Comparison of ENCODE assay signal across 9 cellular contexts in genomic region chr9:124220551-124221451, GRCh38. TPM values are rescaled to one million over a fixed set of nuclear protein-coding genes. Genes with fewer than 3 reads are reported as not detected.
A peak's percentile ranks its signal among the peaks of the same experiment; 100 is the strongest.
DNase-seq lines count a peak whose midpoint lies in the region; ATAC-seq, FAIRE-seq and TF ChIP-seq lines count a peak whose summit lies in the region.
"Had no signal": no experiment of that assay in that cellular context is flagged by ENCODE, and none has a peak within 500 bp of the region (broad histone marks: within the 10 kb centered on the region; RNA-seq: fewer than 3 reads in every experiment).

No MANE protein-coding gene starts in this region.

- FAIRE-seq in RCC 7860 (lab: Jason Lieb, UNC): peak; percentile 51

- TF ChIP-seq EP300 in sigmoid colon (IDR thresholded peaks at IDR 0.05): no peak

- no peak overlapping the region for H3K27ac Mint-ChIP-seq in stimulated activated naive CD8-positive, alpha-beta T cell treated with anti-CD3 and anti-CD28 coated beads, Interleukin-15, amount 100 ng/mL, for 72 hours

- no peak for TF ChIP-seq CTCF in foreskin fibroblast (IDR thresholded peaks at IDR 0.05; ENCODE audit: low read depth, low read length)
- TF ChIP-seq CTCF in sigmoid colon (IDR thresholded peaks at IDR 0.05): no peak

- 30 to 63% methylated on average over 10 of the region's 10 CpGs for WGBS in sigmoid colon, 2 donors

- H3K27ac ChIP-seq in sigmoid colon: peak overlapping the region; percentile 9 to 53 (median 39)
- H3K27ac ChIP-seq: 22Rv1 had no signal

- no peaks in the 10 kb centered on the region for H3K9me3 Mint-ChIP-seq in stimulated activated naive CD8-positive, alpha-beta T cell treated with anti-CD3 and anti-CD28 coated beads, Interleukin-15, amount 100 ng/mL, for 72 hours

- intact Hi-C loops in sigmoid colon (cut with DNase I): no loop called here

- H3K27me3 ChIP-seq in sigmoid colon: no peaks in the 10 kb centered on the region

- ATAC-seq in stimulated activated naive CD8-positive, alpha-beta T cell treated with anti-CD3 and anti-CD28 coated beads, Interleukin-15, amount 100 ng/mL, for 72 hours: no peak
- no peak for ATAC-seq in GM18867 (IDR thresholded peaks at IDR 0.05; ENCODE audit: unreplicated experiment)

- no peak overlapping the region for H3K4me3 Mint-ChIP-seq in stimulated activated naive CD8-positive, alpha-beta T cell treated with anti-CD3 and anti-CD28 coated beads, Interleukin-15, amount 100 ng/mL, for 72 hours

- peaks cover 30% of the 10 kb centered on the region for H3K27me3 Mint-ChIP-seq in stimulated activated naive CD8-positive, alpha-beta T cell treated with anti-CD3 and anti-CD28 coated beads, Interleukin-15, amount 100 ng/mL, for 72 hours

- peaks cover 0 to 15% (median 14%) of the 10 kb centered on the region in 4 donors for H3K4me1 ChIP-seq in sigmoid colon

- H3K4me3 ChIP-seq in foreskin fibroblast (ENCODE audit: low read depth in 1 of 2, low read length in 2 of 2) (no peak overlapping the region), sigmoid colon (no peak overlapping the region)

- H3K36me3 ChIP-seq in sigmoid colon: no peaks in the 10 kb centered on the region

- no peaks in the 10 kb centered on the region for H3K9me3 ChIP-seq in sigmoid colon

- H3K4me1 Mint-ChIP-seq in stimulated activated naive CD8-positive, alpha-beta T cell treated with anti-CD3 and anti-CD28 coated beads, Interleukin-15, amount 100 ng/mL, for 72 hours: peaks cover 34% of the 10 kb centered on the region

- TF ChIP-seq POLR2A in sigmoid colon (IDR thresholded peaks at IDR 0.05): no peak

- DNase-seq in DMS153 (lab: John Stamatoyannopoulos, UW) (peak; percentile 72), DMS153 treated with DMSO at 0.1 percent for 48 hours (lab: John Stamatoyannopoulos, UW; ENCODE audit: unreplicated experiment) (no peak), RCC 7860 (ENCODE audit: low spot score) (peak; percentile 60), foreskin fibroblast (peak; percentile 61 to 77), sigmoid colon (peak; percentile 65), dedifferentiated amniotic fluid mesenchymal stem cell (ENCODE audit: extremely low spot score) (no peak)
- no peak for DNase-seq in stimulated activated naive CD8-positive, alpha-beta T cell treated with anti-CD3 and anti-CD28 coated beads, Interleukin-15, amount 100 ng/mL, for 72 hours

RNA-seq across cellular contexts. Expression of gene NEK6, which starts 36.9 kb away (rescaled TPM):
- 10 to 100 TPM in 2 of 4 donors, 1 to 10 TPM in 2; 8.2 to 24.1 (median 14.2) TPM for total RNA-seq in sigmoid colon
- polyA plus RNA-seq in sigmoid colon: 10 to 100 TPM; 13.8 to 36.2 (median 24.7) TPM

Comparison
In these comparisons a context has a peak if more than half of its experiments do, and no peak if none do; other contexts are left out.
1. DNase-seq: peak in DMS153 (single experiment), RCC 7860 (single experiment), foreskin fibroblast (2 of 2) and sigmoid colon (single experiment); none in DMS153 treated with DMSO at 0.1 percent for 48 hours (single experiment), stimulated activated naive CD8-positive, alpha-beta T cell treated with anti-CD3 and anti-CD28 coated beads, Interleukin-15, amount 100 ng/mL, for 72 hours (0 of 2) and dedifferentiated amniotic fluid mesenchymal stem cell (single experiment).